31 cellular contexts compared by ENCODE assay signal in the genomic region with DNA sequence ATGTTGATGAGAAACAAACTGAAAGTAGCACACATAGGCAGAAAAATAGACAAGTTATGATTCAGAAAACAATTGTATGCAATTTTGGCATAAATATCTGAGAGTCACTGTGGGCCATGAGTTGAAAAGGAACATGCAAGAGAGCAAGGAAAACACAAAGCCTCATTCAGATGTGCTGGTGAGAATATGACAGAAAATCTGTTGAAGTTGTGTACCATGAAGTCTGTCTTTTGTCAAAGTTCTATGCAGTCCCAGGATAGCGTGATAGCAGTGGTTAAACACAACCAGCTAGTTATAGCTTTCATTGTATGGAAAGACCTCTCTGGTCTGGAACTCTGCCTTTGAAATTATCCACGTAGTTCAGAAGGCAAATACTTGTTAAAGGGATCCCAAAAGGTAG. TPM values are rescaled to one million over a fixed set of nuclear protein-coding genes. Genes with fewer than 3 reads are reported as not detected.
A peak's percentile ranks its signal among the peaks of the same experiment; 100 is the strongest.
DNase-seq lines count a peak whose midpoint lies in the region; ATAC-seq, FAIRE-seq and TF ChIP-seq lines count a peak whose summit lies in the region.
"Had no signal": no experiment of that assay in that cellular context is flagged by ENCODE, and none has a peak within 500 bp of the region (broad histone marks: within the 10 kb centered on the region; RNA-seq: fewer than 3 reads in every experiment).

No MANE protein-coding gene starts in this region.

- 38% methylated on average over 2 of the region's 2 CpGs for WGBS in HepG2 (ENCODE audit: low lambda C conversion rate)
- 56% methylated on average over 2 of the region's 2 CpGs for WGBS in right lobe of liver (ENCODE audit: insufficient coverage, low coverage, low lambda C conversion rate, missing lambda C conversion rate)

- no peak for TF ChIP-seq EP300 in HepG2 (IDR thresholded peaks at IDR 0.05; ENCODE audit: low read depth in 2 of 2, low read length in 2 of 2)
- TF ChIP-seq EP300 in HepG2 (CRISPR knock-in tag; IDR thresholded peaks at IDR 0.05; ENCODE audit: borderline replicate concordance), result no peak

- H3K27ac Mint-ChIP-seq in T-helper 17 cell (peak overlapping the region; percentile 65), naive B cell (peak overlapping the region in 4 of 6 donors; percentile 37 to 59 (median 51))
- H3K27ac Mint-ChIP-seq: activated CD4-positive, alpha-beta T cell treated with anti-CD3 and anti-CD28 coated beads for 36 hours; effector memory CD8-positive, alpha-beta T cell; nephron; T-helper 2 cell treated with Interferon-gamma antibody and Interleukin-4, amounts not matched to agents 5 μg/mL and 100 μg/mL, for 36 hours had no signal

- H3K36me3 ChIP-seq in HepG2 (replicated peaks in 1 of 2; ENCODE audit: control insufficient read depth in 1 of 2, insufficient read depth in 2 of 2, low read length in 2 of 2) (no peaks in the 10 kb centered on the region), right lobe of liver (no peaks in the 10 kb centered on the region)
- H3K36me3 ChIP-seq: pancreas, upper lobe of right lung had no signal

- no peak overlapping the region for H3K4me3 ChIP-seq in HepG2 (replicated peaks in 1 of 3; ENCODE audit: insufficient read depth in 1 of 3, low read depth in 2 of 3, low read length in 3 of 3)
- H3K4me3 ChIP-seq in right lobe of liver, result no peak overlapping the region
- H3K4me3 ChIP-seq: A549, GM12878, heart left ventricle, lower lobe of right lung, pancreas, upper lobe of right lung had no signal

- no peaks in the 10 kb centered on the region for H4K20me1 ChIP-seq in HepG2 (ENCODE audit: insufficient read depth, low read length)

- H3K9me3 ChIP-seq in HepG2 (ENCODE audit: low read length) (no peaks in the 10 kb centered on the region), right lobe of liver (no peaks in the 10 kb centered on the region), T-helper 17 cell (ENCODE audit: control insufficient read depth, low read length, poor library complexity, severe bottlenecking) (no peaks in the 10 kb centered on the region)
- H3K9me3 ChIP-seq: A549, heart left ventricle, lower lobe of right lung, pancreas, upper lobe of right lung had no signal

- CTCF ChIA-PET in HepG2 (lab: Yijun Ruan, JAX; ENCODE audit: low intra/inter-chr PET ratio, low total read pairs), result no interaction called here

- H3K4me2 ChIP-seq in HepG2 (ENCODE audit: low read depth, low read length), result no peak overlapping the region
- H3K4me2 ChIP-seq: A549 had no signal

- H3K36me3 Mint-ChIP-seq in T-helper 17 cell (ENCODE audit: low read depth), result peaks cover 5% of the 10 kb centered on the region
- H3K36me3 Mint-ChIP-seq in naive B cell, result peaks cover 11% of the 10 kb centered on the region in 2 donors

- in situ Hi-C loops in HepG2 (cut with HindIII; ENCODE audit: extremely low pct_ligation_motif_present, low pct_unique_long_range_greater_than_20kb), result no loop called here

- H3K79me2 ChIP-seq in HepG2 (ENCODE audit: insufficient read depth, low read length), result no peaks in the 10 kb centered on the region

- H3K27me3 Mint-ChIP-seq in T-helper 17 cell, result no peaks in the 10 kb centered on the region
- H3K27me3 Mint-ChIP-seq in naive B cell, result no peaks in the 10 kb centered on the region
- H3K27me3 Mint-ChIP-seq: activated CD4-positive, alpha-beta T cell treated with anti-CD3 and anti-CD28 coated beads for 36 hours; effector memory CD8-positive, alpha-beta T cell had no signal

- DNase-seq in HepG2 (ENCODE audit: low spot score) (no peak), right lobe of liver (no peak), T-helper 17 cell (no peak), naive B cell (no peak), NCI-H2171 (lab: John Stamatoyannopoulos, UW) (no peak), T-helper 1 cell (no peak)
- DNase-seq: activated CD4-positive, alpha-beta T cell treated with anti-CD3 and anti-CD28 coated beads for 36 hours; activated gamma-delta T cell; central memory CD4-positive, alpha-beta T cell; effector memory CD8-positive, alpha-beta T cell; foreskin fibroblast; HCEC 1CT; heart left ventricle; Kasumi-1; lower lobe of right lung; NCI-H1417 treated with DMSO at 0.1 percent for 48 hours; NCI-H2029 treated with DMSO at 0.1 percent for 48 hours; NCI-H526; pancreas; retina; Right ventricle myocardium superior; small intestine; stimulated activated naive CD8-positive, alpha-beta T cell treated with anti-CD3 and anti-CD28 coated beads, Interleukin-15, Interleukin-2, amounts not matched to agents 100 U/mL and 50 U/mL, for 24 hours; upper lobe of right lung had no signal

- BruUV-seq in HepG2 (replicated peaks; lab: Mats Ljungman, UMichigan), result no TSS peak

- no peak overlapping the region for H3K4me3 Mint-ChIP-seq in T-helper 17 cell
- H3K4me3 Mint-ChIP-seq in naive B cell, result no peak overlapping the region
- H3K4me3 Mint-ChIP-seq: activated CD4-positive, alpha-beta T cell treated with anti-CD3 and anti-CD28 coated beads for 36 hours; effector memory CD8-positive, alpha-beta T cell; nephron; T-helper 2 cell treated with Interferon-gamma antibody and Interleukin-4, amounts not matched to agents 5 μg/mL and 100 μg/mL, for 36 hours had no signal

- no peak for TF ChIP-seq RAD21 in HepG2 (CRISPR knock-in tag; IDR thresholded peaks at IDR 0.05)

- H3K27ac ChIP-seq in HepG2 (ENCODE audit: extremely low read length, insufficient read depth, low read length) (no peak overlapping the region), right lobe of liver (no peak overlapping the region)
- H3K27ac ChIP-seq: A549, heart left ventricle, HL-60, lower lobe of right lung, pancreas, upper lobe of right lung had no signal

- intact Hi-C loops in HepG2 (cut with micrococcal nuclease; ENCODE audit: unreplicated experiment) (no loop called here), right lobe of liver (cut with DNase I) (no loop called here)

- POLR2A ChIA-PET in HepG2 (lab: Yijun Ruan, JAX), result no interaction called here

- peaks cover 8% of the 10 kb centered on the region for H3K4me1 Mint-ChIP-seq in T-helper 17 cell
- H3K4me1 Mint-ChIP-seq in naive B cell, result peaks cover 2 to 6% (median 5%) of the 10 kb centered on the region in 3 donors
- H3K4me1 Mint-ChIP-seq: activated CD4-positive, alpha-beta T cell treated with anti-CD3 and anti-CD28 coated beads for 36 hours; nephron had no signal

- TF ChIP-seq CTCF in HepG2 (CRISPR knock-in tag; IDR thresholded peaks at IDR 0.05), result no peak
- no peak for TF ChIP-seq CTCF in right lobe of liver (IDR thresholded peaks at IDR 0.05)

- H3K27me3 ChIP-seq in HepG2 (ENCODE audit: control insufficient read depth in 1 of 2, insufficient read depth in 2 of 2, low read length in 2 of 2), result 0 out of 5 replicates have a peak, but pooled peaks cover 0 to 1% of the 10 kb centered on the region in 2 experiments
- no peaks in the 10 kb centered on the region for H3K27me3 ChIP-seq in right lobe of liver
- H3K27me3 ChIP-seq: heart left ventricle, pancreas, upper lobe of right lung had no signal

- no peaks in the 10 kb centered on the region for H3K9me3 Mint-ChIP-seq in naive B cell
- H3K9me3 Mint-ChIP-seq: effector memory CD8-positive, alpha-beta T cell; T-helper 2 cell treated with Interferon-gamma antibody and Interleukin-4, amounts not matched to agents 5 μg/mL and 100 μg/mL, for 36 hours had no signal

- H2AFZ ChIP-seq in HepG2 (ENCODE audit: low read length), result no peak overlapping the region

- no peaks in the 10 kb centered on the region for H3K4me1 ChIP-seq in HepG2 (ENCODE audit: insufficient read depth, low read length)
- H3K4me1 ChIP-seq in right lobe of liver, result no peaks in the 10 kb centered on the region
- H3K4me1 ChIP-seq: A549, heart left ventricle, lower lobe of right lung, pancreas, upper lobe of right lung had no signal

- no peak overlapping the region for H3K9ac ChIP-seq in HepG2 (ENCODE audit: insufficient read depth, low read depth, low read length)

- ATAC-seq in HepG2 (no peak), right lobe of liver (no peak), T-helper 17 cell (no peak), naive B cell (ENCODE audit: low read depth in 2 of 2) (no peak), HG02885 (IDR thresholded peaks at IDR 0.05; ENCODE audit: poor library complexity, unreplicated experiment) (no peak), GM21528 (IDR thresholded peaks at IDR 0.05; ENCODE audit: low FRiP score, unreplicated experiment) (no peak)
- ATAC-seq: A549; activated CD4-positive, alpha-beta T cell treated with anti-CD3 and anti-CD28 coated beads for 36 hours; effector memory CD8-positive, alpha-beta T cell; GM12878; heart left ventricle; lower lobe of right lung; pancreas; stimulated activated naive CD8-positive, alpha-beta T cell treated with anti-CD3 and anti-CD28 coated beads, Interleukin-15, Interleukin-2, amounts not matched to agents 100 U/mL and 50 U/mL, for 24 hours; upper lobe of right lung had no signal

- TF ChIP-seq POLR2A in HepG2 (IDR thresholded peaks at IDR 0.05; ENCODE audit: insufficient read depth in 1 of 2, low read depth in 2 of 2, low read length in 2 of 2) (no peak), right lobe of liver (IDR thresholded peaks at IDR 0.05) (no peak)

- FAIRE-seq in HepG2 (lab: Jason Lieb, UNC), result no peak
- FAIRE-seq: A549, GM12878, pancreas had no signal

RNA-seq across cellular contexts. Expression of a gene that starts 53.0 kb away (rescaled TPM):
- total RNA-seq in HepG2 (2016; rRNA removed; fragmentation: Illumina TruSeq; extraction: Trizol), result not detected in 2 replicates
- not detected in 2 replicates for total RNA-seq in HepG2 (2016; cell fraction: cytosol; rRNA removed; fragmentation: Illumina TruSeq; extraction: Trizol; ENCODE audit: low read depth)
- not detected in 2 replicates for total RNA-seq in HepG2 (2016; cell fraction: insoluble cytoplasmic fraction; rRNA removed; fragmentation: Illumina TruSeq; extraction: Trizol)
- not detected in 2 replicates for total RNA-seq in HepG2 (2016; cell fraction: membrane; rRNA removed; fragmentation: Illumina TruSeq; extraction: Trizol)
- not detected in 2 replicates for total RNA-seq in HepG2 (2016; cell fraction: nucleus; rRNA removed; fragmentation: Illumina TruSeq; extraction: Trizol)
- polyA plus RNA-seq in HepG2 (2011; rRNA removed), result 0.03 TPM in 2 replicates
- polyA plus RNA-seq in HepG2 (2011; cell fraction: cytosol; rRNA removed), result 0.03 TPM in 1 of 2 replicates, not detected in the other
- polyA plus RNA-seq in HepG2 (2011; cell fraction: nucleus; rRNA removed), result 0.05 TPM in 1 of 2 replicates, not detected in the other
- not detected in 2 replicates for polyA plus RNA-seq in HepG2 (2012)
- not detected in 2 replicates for polyA plus RNA-seq in HepG2 (2016; cell fraction: cytosol; fragmentation: Illumina TruSeq; extraction: Trizol; ENCODE audit: low read depth)
- not detected in 2 replicates for polyA plus RNA-seq in HepG2 (2016; cell fraction: insoluble cytoplasmic fraction; fragmentation: Illumina TruSeq; extraction: Trizol; ENCODE audit: low read depth)
- not detected in 2 replicates for polyA plus RNA-seq in HepG2 (2016; cell fraction: membrane; fragmentation: Illumina TruSeq; extraction: Trizol; ENCODE audit: low read depth)
- polyA plus RNA-seq in HepG2 (2016; cell fraction: nucleus; fragmentation: Illumina TruSeq; extraction: Trizol; ENCODE audit: insufficient read depth, low read depth), result not detected in 2 replicates
- polyA minus RNA-seq in HepG2 (2011; rRNA and poly(A)+ RNA removed; ENCODE audit: low replicate concordance), result 0.05 TPM in 1 of 2 replicates, not detected in the other
- polyA minus RNA-seq in HepG2 (2011; cell fraction: cytosol; rRNA and poly(A)+ RNA removed), result not detected in 2 replicates
- polyA minus RNA-seq in HepG2 (2011; cell fraction: nucleus; rRNA and poly(A)+ RNA removed), result not detected in 2 replicates
- total RNA-seq in right lobe of liver, result 1 to 10 TPM in 5 of 6 experiments, under 1 TPM in 1; 0.64 to 6.7 (median 2.9) TPM
- total RNA-seq in T-helper 17 cell, result 10 to 100 TPM; 25.1 to 25.2 TPM
- 100 to 1,000 TPM; 125 to 213 (median 155) TPM for polyA plus RNA-seq in naive B cell (ENCODE audit: low read depth in 6 of 6)
